11 cellular contexts compared by ENCODE assay signal in genomic region chr3:188214442-188214841, GRCh38.
DNase-seq lines count a peak whose midpoint lies in the region; ATAC-seq, FAIRE-seq and TF ChIP-seq lines count a peak whose summit lies in the region.
"Had no signal": no experiment of that assay in that cellular context is flagged by ENCODE, and none has a peak within 500 bp of the region (broad histone marks: within the 10 kb centered on the region; RNA-seq: fewer than 3 reads in every experiment).

No MANE protein-coding gene starts in this region.

- DNase-seq in stimulated activated naive CD8-positive, alpha-beta T cell treated with anti-CD3 and anti-CD28 coated beads, Interleukin-15, Interleukin-2, amounts not matched to agents 100 U/mL and 50 U/mL, for 24 hours, result no peak
- no peak for DNase-seq in astrocyte (ENCODE audit: low read depth)
- no peak for DNase-seq in memory B cell (ENCODE audit: low spot score in 2 of 2)
- no peak for DNase-seq in GM10266 (ENCODE audit: extremely low spot score)
- DNase-seq in WTC11 (ENCODE audit: low spot score), result no peak
- DNase-seq: NCI-H526 treated with DMSO at 0.1 percent for 48 hours had no signal

- peaks cover 35% of the 10 kb centered on the region for H3K4me1 Mint-ChIP-seq in stimulated activated naive CD8-positive, alpha-beta T cell treated with anti-CD3 and anti-CD28 coated beads, Interleukin-15, Interleukin-2, amounts not matched to agents 100 ng/mL and 50 ng/mL, for 24 hours (ENCODE audit: low read depth)
- H3K4me1 Mint-ChIP-seq in astrocyte (ENCODE audit: low read depth, unreplicated experiment), result peaks cover 47% of the 10 kb centered on the region
- peaks cover 27% of the 10 kb centered on the region for H3K4me1 Mint-ChIP-seq in memory B cell
- H3K4me1 Mint-ChIP-seq in WTC11, result peaks cover 33% of the 10 kb centered on the region

- no peaks in the 10 kb centered on the region for H3K27me3 ChIP-seq in astrocyte (ENCODE audit: insufficient read depth, low read length)

- peaks cover 9% of the 10 kb centered on the region for H3K36me3 ChIP-seq in astrocyte (ENCODE audit: insufficient read depth, low read length)

- POLR2A ChIA-PET in WTC11 (lab: Charles Lee), result no interaction called here

- H3K27ac ChIP-seq in astrocyte (ENCODE audit: low read depth, low read length), result no peak overlapping the region

- no peaks in the 10 kb centered on the region for H3K9me3 Mint-ChIP-seq in stimulated activated naive CD8-positive, alpha-beta T cell treated with anti-CD3 and anti-CD28 coated beads, Interleukin-15, Interleukin-2, amounts not matched to agents 100 ng/mL and 50 ng/mL, for 24 hours
- H3K9me3 Mint-ChIP-seq in astrocyte (ENCODE audit: unreplicated experiment) (no peaks in the 10 kb centered on the region), memory B cell (no peaks in the 10 kb centered on the region), WTC11 (no peaks in the 10 kb centered on the region)
- H3K9me3 Mint-ChIP-seq: brain had no signal

- H3K36me3 Mint-ChIP-seq in stimulated activated naive CD8-positive, alpha-beta T cell treated with anti-CD3 and anti-CD28 coated beads, Interleukin-15, Interleukin-2, amounts not matched to agents 100 ng/mL and 50 ng/mL, for 24 hours (ENCODE audit: low read depth), result peaks cover 13% of the 10 kb centered on the region
- peaks cover 20% of the 10 kb centered on the region for H3K36me3 Mint-ChIP-seq in astrocyte (ENCODE audit: low read depth, unreplicated experiment)
- no peaks in the 10 kb centered on the region for H3K36me3 Mint-ChIP-seq in memory B cell
- no peaks in the 10 kb centered on the region for H3K36me3 Mint-ChIP-seq in WTC11
- H3K36me3 Mint-ChIP-seq: brain had no signal

- H3K4me2 ChIP-seq in astrocyte (ENCODE audit: low read length), result peak overlapping the region; percentile 79

- FAIRE-seq in astrocyte (lab: Jason Lieb, UNC), result no peak
- FAIRE-seq: H1 had no signal

- no peak overlapping the region for H2AFZ ChIP-seq in astrocyte (ENCODE audit: low read depth, low read length)

- H3K79me2 ChIP-seq in astrocyte (ENCODE audit: insufficient read depth, low read length), result peaks cover 98% of the 10 kb centered on the region

- TF ChIP-seq CTCF in astrocyte (IDR thresholded peaks at IDR 0.05; ENCODE audit: insufficient read depth, low read depth, low read length) (no peak), GM10266 (IDR thresholded peaks at IDR 0.05; ENCODE audit: control insufficient read depth, insufficient read depth, low read depth, missing control alignments) (no peak), WTC11 (IDR thresholded peaks at IDR 0.05) (no peak)

- H3K27me3 Mint-ChIP-seq in stimulated activated naive CD8-positive, alpha-beta T cell treated with anti-CD3 and anti-CD28 coated beads, Interleukin-15, Interleukin-2, amounts not matched to agents 100 ng/mL and 50 ng/mL, for 24 hours, result no peaks in the 10 kb centered on the region
- H3K27me3 Mint-ChIP-seq in astrocyte (ENCODE audit: low read depth, unreplicated experiment) (no peaks in the 10 kb centered on the region), memory B cell (no peaks in the 10 kb centered on the region), WTC11 (ENCODE audit: low read depth) (no peaks in the 10 kb centered on the region)

- H3K27ac Mint-ChIP-seq in stimulated activated naive CD8-positive, alpha-beta T cell treated with anti-CD3 and anti-CD28 coated beads, Interleukin-15, Interleukin-2, amounts not matched to agents 100 ng/mL and 50 ng/mL, for 24 hours, result peak overlapping the region; percentile 17
- H3K27ac Mint-ChIP-seq in astrocyte (ENCODE audit: unreplicated experiment) (peak overlapping the region; percentile 67), memory B cell (peak overlapping the region; percentile 93), WTC11 (no peak overlapping the region)

- ATAC-seq in stimulated activated naive CD8-positive, alpha-beta T cell treated with anti-CD3 and anti-CD28 coated beads, Interleukin-15, Interleukin-2, amounts not matched to agents 100 U/mL and 50 U/mL, for 24 hours, result no peak
- peak; percentile 58 for ATAC-seq in memory B cell (ENCODE audit: low read depth)
- no peak for ATAC-seq in HG02610 (IDR thresholded peaks at IDR 0.05; ENCODE audit: unreplicated experiment)
- ATAC-seq in GM18511 (IDR thresholded peaks at IDR 0.05; ENCODE audit: unreplicated experiment), result no peak
- ATAC-seq in WTC11, result no peak

- peaks cover 42% of the 10 kb centered on the region for H4K20me1 ChIP-seq in astrocyte (ENCODE audit: insufficient read depth, low read length)

- peaks cover 32% of the 10 kb centered on the region for H3K4me1 ChIP-seq in astrocyte (ENCODE audit: insufficient read depth, low read length)

- H3K4me3 Mint-ChIP-seq in stimulated activated naive CD8-positive, alpha-beta T cell treated with anti-CD3 and anti-CD28 coated beads, Interleukin-15, Interleukin-2, amounts not matched to agents 100 ng/mL and 50 ng/mL, for 24 hours, result no peak overlapping the region
- H3K4me3 Mint-ChIP-seq in astrocyte (ENCODE audit: unreplicated experiment) (peak overlapping the region; percentile 84), memory B cell (peak overlapping the region; percentile 67), WTC11 (no peak overlapping the region)
- H3K4me3 Mint-ChIP-seq: brain had no signal

- no peaks in the 10 kb centered on the region for H3K9me3 ChIP-seq in astrocyte (ENCODE audit: insufficient read depth, low read depth, low read length)

- peak overlapping the region; percentile 15 for H3K4me3 ChIP-seq in astrocyte (ENCODE audit: insufficient read depth, low read depth, low read length)

- peak overlapping the region; percentile 13 for H3K9ac ChIP-seq in astrocyte (ENCODE audit: low read length)

- CTCF ChIA-PET in WTC11 (lab: Charles Lee), result no interaction called here

TF ChIP-seq in WTC11, 78 proteins besides CTCF, POLR2A, EP300 and RAD21:
- TF ChIP-seq ZNF263 (CRISPR knock-in tag; IDR thresholded peaks at IDR 0.05; ENCODE audit: low read depth) (no peak), MYBL2 (CRISPR knock-in tag; IDR thresholded peaks at IDR 0.05) (no peak), TEAD4 (CRISPR knock-in tag; IDR thresholded peaks at IDR 0.05) (no peak)
TF ChIP-seq in WTC11: peak in this region for 0.

Comparison
In these comparisons a context has a peak if more than half of its experiments do, and no peak if none do; other contexts are left out.
1. H3K4me3 Mint-ChIP-seq: peak in astrocyte (single experiment) and memory B cell (single experiment); none in stimulated activated naive CD8-positive, alpha-beta T cell treated with anti-CD3 and anti-CD28 coated beads, Interleukin-15, Interleukin-2, amounts not matched to agents 100 ng/mL and 50 ng/mL, for 24 hours (single experiment) and WTC11 (single experiment).